ENCODE assay signal across 18 cellular contexts in genomic region chr11:114301927-114302326, GRCh38. TPM values are rescaled to one million over a fixed set of nuclear protein-coding genes. Genes with fewer than 3 reads are reported as not detected.
DNase-seq lines count a peak whose midpoint lies in the region; ATAC-seq and TF ChIP-seq lines count a peak whose summit lies in the region.
"Had no signal": no experiment of that assay in that cellular context is flagged by ENCODE, and none has a peak within 500 bp of the region (broad histone marks: within the 10 kb centered on the region; RNA-seq: fewer than 3 reads in every experiment).

No MANE protein-coding gene starts in this region.

- H3K9me3 ChIP-seq in ascending aorta = peaks cover 0 to 16% of the 10 kb centered on the region in 2 donors
- H3K9me3 ChIP-seq in osteoblast (ENCODE audit: low read depth, low read length) = peaks cover 1% of the 10 kb centered on the region
- H3K9me3 ChIP-seq in upper lobe of right lung = peaks cover 6% of the 10 kb centered on the region
- H3K9me3 ChIP-seq: Peyer's patch had no signal

- no peak for ATAC-seq in upper lobe of right lung

- H3K27ac ChIP-seq in ascending aorta (no peak overlapping the region), coronary artery (peak overlapping the region in 1 of 2 donors; percentile 63), osteoblast (ENCODE audit: low read depth, low read length) (peak overlapping the region; percentile 15), upper lobe of right lung (no peak overlapping the region)
- H3K27ac ChIP-seq: C4-2B, Peyer's patch had no signal

- peaks cover 45% of the 10 kb centered on the region for H4K20me1 ChIP-seq in osteoblast (ENCODE audit: insufficient read depth, low read length)

- H3K36me3 ChIP-seq in ascending aorta (peaks cover 46 to 79% of the 10 kb centered on the region in 2 donors), osteoblast (ENCODE audit: insufficient read depth, low read length) (peaks cover 77% of the 10 kb centered on the region), upper lobe of right lung (peaks cover 23% of the 10 kb centered on the region), H7 (replicated peaks; ENCODE audit: control insufficient read depth, insufficient read depth, low read length) (no peaks in the 10 kb centered on the region)
- H3K36me3 ChIP-seq: Peyer's patch had no signal

- H3K79me2 ChIP-seq in osteoblast (ENCODE audit: insufficient read depth, low read length) = peaks cover 89% of the 10 kb centered on the region

- intact Hi-C loops in ascending aorta (cut with DNase I) (no loop called here), upper lobe of right lung (cut with DNase I) (no loop called here)

- TF ChIP-seq CTCF in ascending aorta (IDR thresholded peaks at IDR 0.05) (no peak), coronary artery (IDR thresholded peaks at IDR 0.05) (no peak), osteoblast (IDR thresholded peaks at IDR 0.05; ENCODE audit: extremely low read depth, low read depth, low read length) (no peak), upper lobe of right lung (IDR thresholded peaks at IDR 0.05) (no peak)

- H3K4me2 ChIP-seq in osteoblast (ENCODE audit: insufficient read depth, low read length) = peak overlapping the region; percentile 97

- H3K4me3 ChIP-seq in ascending aorta (peak overlapping the region; percentile 47 to 76), coronary artery (peak overlapping the region; percentile 73), osteoblast (ENCODE audit: insufficient read depth, low read length) (peak overlapping the region; percentile 72), upper lobe of right lung (peak overlapping the region; percentile 52), H7 (ENCODE audit: insufficient read depth, low read depth, low read length) (no peak overlapping the region)
- H3K4me3 ChIP-seq: Peyer's patch had no signal

- DNase-seq in ascending aorta (ENCODE audit: low spot score in 2 of 2) = no peak
- no peak for DNase-seq in coronary artery (ENCODE audit: low spot score)
- no peak for DNase-seq in osteoblast (ENCODE audit: insufficient read length, low spot score, missing footprints)
- DNase-seq in upper lobe of right lung = no peak
- DNase-seq in globus pallidus (ENCODE audit: low spot score) = no peak
- DNase-seq in H7 = no peak
- no peak for DNase-seq in activated effector memory CD4-positive, alpha-beta T cell treated with Interleukin-2 at 50 U/mL for 16 hours
- DNase-seq: COR-L47, DMS153, EL, NCI-H1417, NCI-H1930, NCI-H2171 treated with DMSO at 0.1 percent for 48 hours, NCI-H510A, NCI-H82, Peyer's patch, SHP77 had no signal

- no peak overlapping the region for H2AFZ ChIP-seq in osteoblast (ENCODE audit: low read length)

- H3K27me3 ChIP-seq in ascending aorta = no peaks in the 10 kb centered on the region
- no peaks in the 10 kb centered on the region for H3K27me3 ChIP-seq in osteoblast (ENCODE audit: insufficient read depth, low read length)
- H3K27me3 ChIP-seq in upper lobe of right lung = no peaks in the 10 kb centered on the region
- H3K27me3 ChIP-seq in H7 (ENCODE audit: control insufficient read depth, insufficient read depth, low read length) = no peaks in the 10 kb centered on the region
- H3K27me3 ChIP-seq: Peyer's patch had no signal

- peaks cover 6 to 23% of the 10 kb centered on the region in 2 donors for H3K4me1 ChIP-seq in ascending aorta
- peaks cover 30% of the 10 kb centered on the region for H3K4me1 ChIP-seq in osteoblast (ENCODE audit: insufficient read depth, low read length)
- peaks cover 9% of the 10 kb centered on the region for H3K4me1 ChIP-seq in upper lobe of right lung
- H3K4me1 ChIP-seq: Peyer's patch had no signal

RNA-seq across cellular contexts. Expression of gene NNMT, which starts 5.7 kb away (rescaled TPM):
- total RNA-seq in ascending aorta (1,040 TPM), osteoblast (1,091 and 1,196 TPM in 2 replicates), upper lobe of right lung (349 TPM)
- not detected in 2 replicates for total RNA-seq in H7 (2014; rRNA removed; shearing (Covaris generic))

Comparison
In these comparisons a context has a peak if more than half of its experiments do, and no peak if none do; other contexts are left out.
1. RNA of gene NNMT, which starts 5.7 kb away (total RNA-seq): 1,091 to 1,196 TPM in osteoblast, 1,040 TPM in ascending aorta (single experiment) and 349 TPM in upper lobe of right lung (single experiment); not detected in H7; every median in the first group is over 100 times any median in the second.